In the genomic region with DNA sequence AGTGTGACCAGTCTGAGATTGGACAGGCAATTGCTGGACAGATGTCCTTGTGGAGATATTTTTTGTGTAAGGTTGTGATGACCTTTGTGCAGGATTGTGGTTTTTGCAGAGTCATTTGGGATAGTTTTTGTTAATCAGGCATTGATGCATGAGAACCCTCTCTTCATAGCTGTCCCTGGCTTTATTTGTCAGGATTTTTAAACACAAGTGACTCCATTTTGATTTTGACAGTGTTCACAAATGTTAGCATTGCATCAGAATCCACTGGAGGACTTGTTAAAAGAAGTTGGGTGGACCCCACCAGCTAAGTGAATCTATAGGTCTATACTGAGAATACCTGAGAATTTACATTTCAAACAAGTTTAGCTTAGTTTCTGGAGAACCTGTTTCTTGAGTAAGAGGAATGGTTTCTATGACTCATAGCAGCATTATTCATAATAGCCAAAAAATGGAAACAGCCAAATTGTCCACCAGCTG, we compare ENCODE assay signal across 15 cellular contexts. TPM values are rescaled to one million over a fixed set of nuclear protein-coding genes. Genes with fewer than 3 reads are reported as not detected.
DNase-seq lines count a peak whose midpoint lies in the region; ATAC-seq, FAIRE-seq and TF ChIP-seq lines count a peak whose summit lies in the region.
"Had no signal": no experiment of that assay in that cellular context is flagged by ENCODE, and none has a peak within 500 bp of the region (broad histone marks: within the 10 kb centered on the region; RNA-seq: fewer than 3 reads in every experiment).

No MANE protein-coding gene starts in this region.

- TF ChIP-seq POLR2A in K562 (conservative IDR thresholded peaks at IDR 0.05), result no peak

- H3K4me3 ChIP-seq in SK-N-SH (ENCODE audit: low read depth in 2 of 2, low read length in 1 of 2) (no peak overlapping the region), K562 (no peak overlapping the region), skin epidermis (no peak overlapping the region), BE2C (ENCODE audit: low read depth, low read length) (no peak overlapping the region)

- H3K27ac ChIP-seq in SK-N-SH (ENCODE audit: low read depth in 2 of 2, low read length in 1 of 2), result no peak overlapping the region
- H3K27ac ChIP-seq in K562 (ENCODE audit: extremely low read depth, low read depth, low read length), result no peak overlapping the region
- peak overlapping the region in 15 of 21 experiments; percentile 7 to 77 (median 49) for H3K27ac ChIP-seq in skin epidermis

- no peak for FAIRE-seq in K562 (lab: Jason Lieb, UNC)

- H3K9me2 ChIP-seq in SK-N-SH, result no peaks in the 10 kb centered on the region

- BruUV-seq in K562 (replicated peaks; lab: Mats Ljungman, UMichigan), result no TSS peak

- H3K9me1 ChIP-seq in K562 (ENCODE audit: control insufficient read depth, insufficient read depth, low read length), result no peaks in the 10 kb centered on the region

- no peaks in the 10 kb centered on the region for H3K27me3 ChIP-seq in SK-N-SH (ENCODE audit: insufficient read depth)
- no peaks in the 10 kb centered on the region for H3K27me3 ChIP-seq in K562 (ENCODE audit: control insufficient read depth in 2 of 2, insufficient read depth in 2 of 2, low read length in 2 of 2)
- no peaks in the 10 kb centered on the region for H3K27me3 ChIP-seq in BE2C

- intact Hi-C loops in K562 (cut with micrococcal nuclease), result no loop called here

- TF ChIP-seq EP300 in SK-N-SH (IDR thresholded peaks at IDR 0.05; ENCODE audit: borderline replicate concordance in 1 of 2, low read depth in 1 of 2, low read length in 1 of 2) (no peak), K562 (IDR thresholded peaks at IDR 0.05; ENCODE audit: low read length) (no peak)

- peaks cover 5% of the 10 kb centered on the region for H3F3A ChIP-seq in SK-N-SH (replicated peaks; ENCODE audit: insufficient read depth)

- CTCF ChIA-PET in SK-N-SH (lab: Yijun Ruan, JAX) (interaction anchor here (2.1 to 4.5 kb wide), 2 partner anchors 12 to 22 kb away, joined by 10 to 23 read pairs; partner anchors contain the start of gene FNTB), K562 (lab: Yijun Ruan, JAX; ENCODE audit: low intra/inter-chr PET ratio) (no interaction called here)

- H3K4me2 ChIP-seq in SK-N-SH (no peak overlapping the region), K562 (ENCODE audit: insufficient read depth, low read length) (no peak overlapping the region)

- ATAC-seq in SK-N-SH treated with all-trans-retinoic acid at 6 μM for 48 hours, result no peak
- ATAC-seq in K562, result no peak; the same call in 2 of the 3 replicates

- H3K79me2 ChIP-seq in SK-N-SH (ENCODE audit: insufficient read depth) (peaks cover 33% of the 10 kb centered on the region), K562 (ENCODE audit: control insufficient read depth, insufficient read depth, low read length) (peaks cover 25% of the 10 kb centered on the region)

- in situ Hi-C loops in K562 (cut with MboI), result no loop called here

- H3K36me3 ChIP-seq in SK-N-SH (replicated peaks in 1 of 2; ENCODE audit: control insufficient read depth in 1 of 2, insufficient read depth in 2 of 2, low read length in 1 of 2), result peaks cover 0 to 6% of the 10 kb centered on the region in 2 experiments
- no peaks in the 10 kb centered on the region for H3K36me3 ChIP-seq in K562 (ENCODE audit: control insufficient read depth, insufficient read depth, low read length)
- no peaks in the 10 kb centered on the region for H3K36me3 ChIP-seq in BE2C

- TF ChIP-seq RAD21 in SK-N-SH (IDR thresholded peaks at IDR 0.05; ENCODE audit: low read length) (no peak), K562 (CRISPR knock-in tag; conservative IDR thresholded peaks at IDR 0.05 in 1 of 2, IDR thresholded peaks at IDR 0.05 in 1 of 2) (no peak)

- POLR2A ChIA-PET in SK-N-SH (lab: Yijun Ruan, JAX) (no interaction called here), K562 (lab: Yijun Ruan, JAX) (interaction anchor here (0.7 to 2.3 kb wide), 4 partner anchors 9 to 40 kb away, joined by 3 to 5 read pairs (median 4); partner anchors contain the start of gene FNTB)

- no peak overlapping the region for H2AFZ ChIP-seq in SK-N-SH (ENCODE audit: low read depth)
- H2AFZ ChIP-seq in K562 (ENCODE audit: low read depth, low read length), result no peak overlapping the region

- no peaks in the 10 kb centered on the region for H3K9me3 ChIP-seq in SK-N-SH
- no peaks in the 10 kb centered on the region for H3K9me3 ChIP-seq in K562 (replicated peaks; ENCODE audit: control insufficient read depth, insufficient read depth, low read depth, low read length)
- no peaks in the 10 kb centered on the region for H3K9me3 ChIP-seq in BE2C

- H3K9ac ChIP-seq in SK-N-SH, result no peak overlapping the region
- no peak overlapping the region for H3K9ac ChIP-seq in K562 (ENCODE audit: insufficient read depth in 1 of 2, low read depth in 2 of 2, low read length in 2 of 2)

- H4K20me1 ChIP-seq in SK-N-SH (ENCODE audit: insufficient read depth), result no peaks in the 10 kb centered on the region
- no peaks in the 10 kb centered on the region for H4K20me1 ChIP-seq in K562 (replicated peaks; ENCODE audit: control insufficient read depth, insufficient read depth, low read length)

- no peak for TF ChIP-seq CTCF in SK-N-SH (IDR thresholded peaks at IDR 0.05)
- no peak for TF ChIP-seq CTCF in K562 (IDR thresholded peaks at IDR 0.05 in 2 of 3, conservative IDR thresholded peaks at IDR 0.05 in 1 of 3; ENCODE audit: insufficient read depth in 2 of 3, low read depth in 1 of 3, low read length in 3 of 3)
- TF ChIP-seq CTCF in BE2C (IDR thresholded peaks at IDR 0.05; ENCODE audit: low read depth, low read length), result no peak

- no peak for DNase-seq in SK-N-SH
- peak; percentile 37 for DNase-seq in HPDE6-E6E7 (ENCODE audit: extremely low spot score)
- no peak for DNase-seq in K562 (ENCODE audit: extremely low read depth in 1 of 4, low spot score in 3 of 4)
- no peak for DNase-seq in putamen (ENCODE audit: low spot score)
- no peak for DNase-seq in NCI-H748 treated with DMSO at 0.1 percent for 48 hours (lab: John Stamatoyannopoulos, UW)
- DNase-seq in BE2C, result no peak
- DNase-seq: 8988T; activated CD4-positive, alpha-beta T cell treated with anti-CD3 and anti-CD28 coated beads for 4 hours; activated naive CD4-positive, alpha-beta T cell; GF-D8; Kasumi-1; mesenchymal stem cell had no signal

- H3K4me1 ChIP-seq in SK-N-SH (ENCODE audit: control insufficient read depth in 1 of 2, insufficient read depth in 2 of 2, low read depth in 1 of 2, low read length in 1 of 2), result no peaks in the 10 kb centered on the region; a peak in 1 of 4 replicates
- H3K4me1 ChIP-seq in K562 (replicated peaks in 1 of 2; ENCODE audit: control insufficient read depth in 2 of 2, insufficient read depth in 2 of 2, low read length in 2 of 2), result no peaks in the 10 kb centered on the region; a peak in 2 of 5 replicates
- H3K4me1 ChIP-seq in BE2C, result no peaks in the 10 kb centered on the region

RNA-seq across cellular contexts. Expression of gene FNTB, which starts 11.8 kb away (rescaled TPM):
- polyA plus RNA-seq in SK-N-SH (2012; rRNA removed) (18.4 and 19.8 TPM in 2 replicates), K562 (2011; rRNA removed) (16.5 and 18.5 TPM in 2 replicates), K562 (2014; fragmentation: Illumina TruSeq; extraction: Trizol) (12.1 and 15.6 TPM in 2 replicates), K562 (2014; fragmentation: Nextera tagmentation; extraction: Ambion mirVana) (10 to 100 TPM; 14.1 to 23.2 TPM), K562 (2014; rRNA removed) (10.6 and 12.9 TPM in 2 replicates)
- 10.4 and 14.4 TPM in 2 replicates for polyA plus RNA-seq in SK-N-SH (2012; cell fraction: cytosol; rRNA removed)
- polyA plus RNA-seq in SK-N-SH (2012; cell fraction: nucleus; rRNA removed), result 25.6 and 28.8 TPM in 2 replicates
- total RNA-seq in K562 (2011; cell fraction: chromatin; rRNA removed; ENCODE audit: low replicate concordance), result 47.5 and 49.5 TPM in 2 replicates
- 29.6 and 31.0 TPM in 2 replicates for total RNA-seq in K562 (2011; cell fraction: nucleolus; rRNA removed)
- 18.6 and 28.7 TPM in 2 replicates for total RNA-seq in K562 (2011; cell fraction: nucleoplasm; rRNA removed)
- total RNA-seq in K562 (2014; rRNA removed) (6.9 and 7.3 TPM in 2 replicates), K562 (2014; rRNA removed; fragmentation: Illumina TruSeq; extraction: Trizol) (8.9 and 11.7 TPM in 2 replicates), K562 (2015; rRNA removed; fragmentation: Illumina TruSeq; extraction: Trizol) (10.9 and 11.0 TPM in 2 replicates), K562 (2021) (12.2 and 13.8 TPM in 2 replicates)
- 18.8 and 20.8 TPM in 2 replicates for polyA plus RNA-seq in K562 (2011; cell fraction: cytosol; rRNA removed)
- polyA plus RNA-seq in K562 (2011; cell fraction: nucleus; rRNA removed), result 31.7 and 33.9 TPM in 2 replicates
- 10.2 and 13.4 TPM in 2 replicates for polyA plus RNA-seq in K562 (2012)
- polyA minus RNA-seq in K562 (2011; rRNA and poly(A)+ RNA removed), result 24.4 and 25.7 TPM in 2 replicates
- polyA minus RNA-seq in K562 (2011; cell fraction: cytosol; rRNA and poly(A)+ RNA removed), result 13.8 and 21.2 TPM in 2 replicates
- polyA minus RNA-seq in K562 (2011; cell fraction: nucleus; rRNA and poly(A)+ RNA removed), result 17.5 and 42.0 TPM in 2 replicates
- polyA plus RNA-seq in BE2C (2012; ENCODE audit: insufficient read depth, insufficient read length, low read depth), result 13.9 TPM

RNA-seq across cellular contexts. Expression of gene RAB15, which starts 26.4 kb away (rescaled TPM):
- polyA plus RNA-seq in SK-N-SH (2012; rRNA removed), result 14.2 and 14.8 TPM in 2 replicates
- 10.6 and 12.3 TPM in 2 replicates for polyA plus RNA-seq in SK-N-SH (2012; cell fraction: cytosol; rRNA removed)
- 31.4 and 35.1 TPM in 2 replicates for polyA plus RNA-seq in SK-N-SH (2012; cell fraction: nucleus; rRNA removed)
- 0.16 and 0.35 TPM in 2 replicates for total RNA-seq in K562 (2011; cell fraction: chromatin; rRNA removed; ENCODE audit: low replicate concordance)
- total RNA-seq in K562 (2011; cell fraction: nucleolus; rRNA removed), result 0.17 TPM in 1 of 2 replicates, not detected in the other
- 0.15 TPM in 1 of 2 replicates, not detected in the other for total RNA-seq in K562 (2011; cell fraction: nucleoplasm; rRNA removed)
- total RNA-seq in K562 (2014; rRNA removed), result 0.08 and 0.09 TPM in 2 replicates
- 0.13 and 0.15 TPM in 2 replicates for total RNA-seq in K562 (2014; rRNA removed; fragmentation: Illumina TruSeq; extraction: Trizol)
- total RNA-seq in K562 (2015; rRNA removed; fragmentation: Illumina TruSeq; extraction: Trizol), result 0.08 and 0.14 TPM in 2 replicates
- total RNA-seq in K562 (2021), result 0.11 and 0.16 TPM in 2 replicates
- polyA plus RNA-seq in K562 (2011; rRNA removed), result 0.05 and 0.17 TPM in 2 replicates
- 0.12 and 0.31 TPM in 2 replicates for polyA plus RNA-seq in K562 (2011; cell fraction: cytosol; rRNA removed)
- 0.41 and 0.68 TPM in 2 replicates for polyA plus RNA-seq in K562 (2011; cell fraction: nucleus; rRNA removed)
- 0.49 and 0.64 TPM in 2 replicates for polyA plus RNA-seq in K562 (2012)
- 0.21 and 0.25 TPM in 2 replicates for polyA plus RNA-seq in K562 (2014; fragmentation: Illumina TruSeq; extraction: Trizol)
- not detected for polyA plus RNA-seq in K562 (2014; fragmentation: Nextera tagmentation; extraction: Ambion mirVana)
- polyA plus RNA-seq in K562 (2014; rRNA removed), result 0.30 and 0.53 TPM in 2 replicates
- polyA minus RNA-seq in K562 (2011; rRNA and poly(A)+ RNA removed), result 0.25 TPM in 1 of 2 replicates, not detected in the other
- polyA minus RNA-seq in K562 (2011; cell fraction: cytosol; rRNA and poly(A)+ RNA removed), result not detected in 2 replicates
- polyA minus RNA-seq in K562 (2011; cell fraction: nucleus; rRNA and poly(A)+ RNA removed), result not detected in 2 replicates
- 2.8 TPM for polyA plus RNA-seq in BE2C (2012; ENCODE audit: insufficient read depth, insufficient read length, low read depth)

RNA-seq across cellular contexts. Expression of gene GPX2, which starts 55.9 kb away (rescaled TPM):
- polyA plus RNA-seq in SK-N-SH (2012; rRNA removed) (not detected in 2 replicates), K562 (2011; rRNA removed) (not detected in 2 replicates), K562 (2014; fragmentation: Illumina TruSeq; extraction: Trizol) (not detected in 2 replicates), K562 (2014; fragmentation: Nextera tagmentation; extraction: Ambion mirVana) (not detected), K562 (2014; rRNA removed) (not detected in 2 replicates)
- not detected in 2 replicates for polyA plus RNA-seq in SK-N-SH (2012; cell fraction: cytosol; rRNA removed)
- not detected in 2 replicates for polyA plus RNA-seq in SK-N-SH (2012; cell fraction: nucleus; rRNA removed)
- not detected in 2 replicates for total RNA-seq in K562 (2011; cell fraction: chromatin; rRNA removed; ENCODE audit: low replicate concordance)
- not detected in 2 replicates for total RNA-seq in K562 (2011; cell fraction: nucleolus; rRNA removed)
- total RNA-seq in K562 (2011; cell fraction: nucleoplasm; rRNA removed), result not detected in 2 replicates
- total RNA-seq in K562 (2014; rRNA removed) (not detected in 2 replicates), K562 (2014; rRNA removed; fragmentation: Illumina TruSeq; extraction: Trizol) (not detected in 2 replicates), K562 (2015; rRNA removed; fragmentation: Illumina TruSeq; extraction: Trizol) (not detected in 2 replicates), K562 (2021) (0.24 and 0.56 TPM in 2 replicates)
- not detected in 2 replicates for polyA plus RNA-seq in K562 (2011; cell fraction: cytosol; rRNA removed)
- polyA plus RNA-seq in K562 (2011; cell fraction: nucleus; rRNA removed), result not detected in 2 replicates
- not detected in 2 replicates for polyA plus RNA-seq in K562 (2012)
- polyA minus RNA-seq in K562 (2011; rRNA and poly(A)+ RNA removed), result not detected in 2 replicates
- not detected in 2 replicates for polyA minus RNA-seq in K562 (2011; cell fraction: cytosol; rRNA and poly(A)+ RNA removed)
- not detected in 2 replicates for polyA minus RNA-seq in K562 (2011; cell fraction: nucleus; rRNA and poly(A)+ RNA removed)
- not detected for polyA plus RNA-seq in BE2C (2012; ENCODE audit: insufficient read depth, insufficient read length, low read depth)
- total RNA-seq: skeletal muscle tissue had no signal

Comparison
In these comparisons a context has a peak if more than half of its experiments do, and no peak if none do; other contexts are left out.
1. H3K27ac ChIP-seq: peak in skin epidermis (15 of 21); none in SK-N-SH (0 of 2) and K562 (single experiment).
2. RNA of gene RAB15, which starts 26.4 kb away (polyA plus RNA-seq): 10.6 to 35.1 TPM in SK-N-SH; 0.05 to 0.68 TPM in K562; every median in the first group is over 4 times any median in the second.